ENCODE assay signal across 2 cellular contexts in genomic region chr2:170250584-170250983, GRCh38.
TF ChIP-seq lines count a peak whose summit lies in the region.

No MANE protein-coding gene starts in this region.

TF ChIP-seq in A549, 52 proteins besides CTCF, POLR2A, EP300 and RAD21 (continued from another document):
- TF ChIP-seq ATOH8 (CRISPR knock-in tag; IDR thresholded peaks at IDR 0.05; ENCODE audit: low read depth) (no peak), CHD4 (IDR thresholded peaks at IDR 0.05; ENCODE audit: borderline replicate concordance) (no peak), JUN (IDR thresholded peaks at IDR 0.05) (no peak), HES2 (IDR thresholded peaks at IDR 0.05) (no peak), BHLHE40 (IDR thresholded peaks at IDR 0.05; ENCODE audit: low read depth, low read length) (no peak), ZFP36 (IDR thresholded peaks at IDR 0.05; ENCODE audit: borderline replicate concordance, partially characterized antibody) (no peak), CHD2 (IDR thresholded peaks at IDR 0.05; ENCODE audit: low read length, partially characterized antibody) (no peak), NPAS2 (CRISPR knock-in tag; IDR thresholded peaks at IDR 0.05; ENCODE audit: borderline replicate concordance) (no peak), HOXA7 (CRISPR knock-in tag; IDR thresholded peaks at IDR 0.05) (no peak)

TF ChIP-seq in K562, 482 proteins besides CTCF, POLR2A, EP300 and RAD21 (continued from another document):
- TF ChIP-seq ZNF24 (IDR thresholded peaks at IDR 0.05), result no peak
- 0 out of 2 replicates have a peak, but pooled peaks have one; percentile 34 for TF ChIP-seq ZNF311 (CRISPR knock-in tag; IDR thresholded peaks at IDR 0.05)
- no peak for TF ChIP-seq BCOR (IDR thresholded peaks at IDR 0.05)
- 0 out of 2 replicates have a peak, but pooled peaks have one; percentile 37 for TF ChIP-seq CBX5 (IDR thresholded peaks at IDR 0.05; ENCODE audit: borderline replicate concordance, low read depth)
- TF ChIP-seq KDM4B (IDR thresholded peaks at IDR 0.05; ENCODE audit: borderline replicate concordance in 2 of 2, low read depth in 1 of 2), result 0 out of 4 replicates have a peak, but pooled peaks of 1 of the 2 experiments have one; percentile 58
- TF ChIP-seq ILF3 (IDR thresholded peaks at IDR 0.05; ENCODE audit: borderline replicate concordance), result no peak
- 0 out of 2 replicates have a peak, but pooled peaks have one; percentile 37 for TF ChIP-seq ZSCAN32 (CRISPR knock-in tag; IDR thresholded peaks at IDR 0.05)
- no peak for TF ChIP-seq ZNF354B (CRISPR knock-in tag; IDR thresholded peaks at IDR 0.05)
- TF ChIP-seq PREB (CRISPR knock-in tag; IDR thresholded peaks at IDR 0.05), result no peak
- TF ChIP-seq FOXA3 (CRISPR knock-in tag; conservative IDR thresholded peaks at IDR 0.05 in 1 of 2, IDR thresholded peaks at IDR 0.05 in 1 of 2), result no peak
- TF ChIP-seq CBX1 (IDR thresholded peaks at IDR 0.05; ENCODE audit: low read depth), result peak; percentile 60; the same call in 1 of the 2 replicates
- TF ChIP-seq SIN3A (IDR thresholded peaks at IDR 0.05; ENCODE audit: borderline replicate concordance in 2 of 2, control insufficient read depth in 1 of 2, low read depth in 2 of 2, low read length in 2 of 2), result no peak
